Comparison of ENCODE assay signal across 25 cellular contexts in the genomic region with DNA sequence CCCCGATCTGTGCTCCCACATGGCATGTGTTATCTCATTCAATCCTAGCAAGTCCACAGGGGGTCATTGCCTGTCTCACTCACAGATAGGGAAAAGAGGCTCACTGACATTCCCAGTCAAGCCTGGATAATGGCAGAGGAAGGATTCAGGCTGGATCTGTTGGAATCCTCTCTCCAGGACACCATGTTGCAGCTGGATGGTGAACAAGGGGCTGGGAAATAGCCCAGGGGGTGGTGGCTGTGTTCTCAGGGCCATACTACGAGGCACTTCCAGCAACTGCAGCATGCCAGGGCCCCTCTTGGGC. TPM values are rescaled to one million over a fixed set of nuclear protein-coding genes. Genes with fewer than 3 reads are reported as not detected.
"Had no signal": no experiment of that assay in that cellular context is flagged by ENCODE, and none has a peak within 500 bp of the region (broad histone marks: within the 10 kb centered on the region; RNA-seq: fewer than 3 reads in every experiment).

No MANE protein-coding gene starts in this region.

- H2AFZ ChIP-seq: hepatocyte, parathyroid adenoma had no signal

- H3K9ac ChIP-seq: parathyroid adenoma had no signal

- H3K27ac Mint-ChIP-seq: dendritic cell treated with granulocyte-macrophage colony-stimulating factor and Interleukin-4, amounts not matched to agents 40 ng/mL and 50 ng/mL, for 4 days; natural killer cell; progenitor cell of endocrine pancreas; stimulated activated naive B cell treated with anti-CD40 and anti-IgM and Interleukin-4, amounts not matched to agents 10 μg/mL and 1 μg/mL and 100 μg/mL, for 72 hours; stimulated activated naive CD8-positive, alpha-beta T cell treated with anti-CD3 and anti-CD28 coated beads, Interleukin-15, Interleukin-2, amounts not matched to agents 100 ng/mL and 50 ng/mL, for 24 hours had no signal

- H3K4me3 ChIP-seq: colonic mucosa, gastroesophageal sphincter, heart left ventricle, hepatocyte, skin epidermis, spleen, suprapubic skin, transverse colon, vagina had no signal

- H3K36me3 Mint-ChIP-seq: natural killer cell had no signal

- H3K36me3 ChIP-seq: colonic mucosa, gastroesophageal sphincter, heart left ventricle, spleen, suprapubic skin, transverse colon, vagina had no signal

- ATAC-seq: esophagus mucosa; foreskin keratinocyte; gastroesophageal sphincter; left lobe of liver; natural killer cell; stimulated activated naive B cell treated with anti-CD40 and anti-IgM and Interleukin-4, amounts not matched to agents 10 μg/mL and 1 μg/mL and 100 μg/mL, for 72 hours had no signal

- H3K27me3 Mint-ChIP-seq: stimulated activated naive CD8-positive, alpha-beta T cell treated with anti-CD3 and anti-CD28 coated beads, Interleukin-15, Interleukin-2, amounts not matched to agents 100 ng/mL and 50 ng/mL, for 24 hours had no signal

- H3K4me3 Mint-ChIP-seq: dendritic cell treated with granulocyte-macrophage colony-stimulating factor and Interleukin-4, amounts not matched to agents 40 ng/mL and 50 ng/mL, for 4 days; endodermal cell; natural killer cell; neural crest cell; stimulated activated naive B cell treated with anti-CD40 and anti-IgM and Interleukin-4, amounts not matched to agents 10 μg/mL and 1 μg/mL and 100 μg/mL, for 72 hours; stimulated activated naive CD8-positive, alpha-beta T cell treated with anti-CD3 and anti-CD28 coated beads, Interleukin-15, Interleukin-2, amounts not matched to agents 100 ng/mL and 50 ng/mL, for 24 hours had no signal

- H3K4me1 ChIP-seq: colonic mucosa, foreskin keratinocyte, gastroesophageal sphincter, parathyroid adenoma, suprapubic skin, vagina had no signal

- DNase-seq: colonic mucosa; effector CD8-positive, alpha-beta T cell; foreskin keratinocyte; natural killer cell; spleen; stimulated activated naive B cell treated with anti-CD40 and anti-IgM and Interleukin-4, amounts not matched to agents 10 μg/mL and 1 μg/mL and 100 μg/mL, for 72 hours; transverse colon had no signal

- H3K27ac ChIP-seq: colonic mucosa, epithelial cell of prostate, foreskin keratinocyte, gastroesophageal sphincter, hepatocyte, parathyroid adenoma, skin epidermis, spleen, suprapubic skin, transverse colon, vagina had no signal

- H3K79me2 ChIP-seq: hepatocyte, parathyroid adenoma had no signal

- H3K9me3 Mint-ChIP-seq: dendritic cell treated with granulocyte-macrophage colony-stimulating factor and Interleukin-4, amounts not matched to agents 40 ng/mL and 50 ng/mL, for 4 days; endodermal cell; natural killer cell; stimulated activated naive B cell treated with anti-CD40 and anti-IgM and Interleukin-4, amounts not matched to agents 10 μg/mL and 1 μg/mL and 100 μg/mL, for 72 hours; stimulated activated naive CD8-positive, alpha-beta T cell treated with anti-CD3 and anti-CD28 coated beads, Interleukin-15, Interleukin-2, amounts not matched to agents 100 ng/mL and 50 ng/mL, for 24 hours had no signal

- H3K27me3 ChIP-seq: colonic mucosa, foreskin keratinocyte, hepatocyte, transverse colon, vagina had no signal

- H3K9me3 ChIP-seq: colonic mucosa, vagina had no signal

- H3K4me1 Mint-ChIP-seq: natural killer cell; stimulated activated naive B cell treated with anti-CD40 and anti-IgM and Interleukin-4, amounts not matched to agents 10 μg/mL and 1 μg/mL and 100 μg/mL, for 72 hours had no signal

RNA-seq across cellular contexts. Expression of gene SPDEF, which starts 5.0 kb away (rescaled TPM):
- total RNA-seq: foreskin keratinocyte, lung microvascular endothelial cell, osteoblast, renal cortical epithelial cell, vagina had no signal
